Comparison of ENCODE assay signal across 8 cellular contexts in the genomic region with DNA sequence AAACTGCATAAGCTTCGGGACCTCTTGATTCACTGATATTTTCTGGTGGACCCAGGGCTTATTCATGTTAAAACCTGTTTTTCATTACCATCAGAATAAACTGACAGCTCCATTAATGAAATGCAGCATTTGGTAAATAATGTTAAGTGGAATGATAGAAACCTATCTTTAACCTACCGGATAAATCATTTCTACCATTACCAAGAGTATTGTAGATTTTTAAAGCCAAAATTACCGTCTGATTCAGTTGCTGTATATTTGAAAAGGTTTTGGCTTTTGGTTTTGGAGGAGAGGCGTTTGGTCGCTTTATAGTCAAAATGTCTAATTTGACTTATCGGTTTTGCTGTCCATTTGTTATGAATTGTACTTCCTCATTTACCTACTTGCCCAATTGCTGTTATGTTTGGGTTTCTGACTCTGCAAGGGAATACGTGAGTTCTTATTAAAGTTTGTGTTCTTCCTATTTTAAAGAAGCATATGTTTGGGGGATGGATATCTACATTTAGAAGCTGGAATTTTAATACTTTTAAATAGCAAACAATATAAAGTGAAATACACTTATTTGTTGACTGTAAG. TPM values are rescaled to one million over a fixed set of nuclear protein-coding genes. Genes with fewer than 3 reads are reported as not detected.
A peak's percentile ranks its signal among the peaks of the same experiment; 100 is the strongest.
DNase-seq lines count a peak whose midpoint lies in the region; ATAC-seq and TF ChIP-seq lines count a peak whose summit lies in the region.

No MANE protein-coding gene starts in this region.

- no peak for TF ChIP-seq EP300 in neural cell (conservative IDR thresholded peaks at IDR 0.05; ENCODE audit: poor library complexity, severe bottlenecking)

- H3K36me3 ChIP-seq in colonic mucosa, result no peaks in the 10 kb centered on the region
- H3K36me3 ChIP-seq in neural cell (ENCODE audit: insufficient read depth, low read length), result no peaks in the 10 kb centered on the region

- H3K9ac ChIP-seq in colonic mucosa (ENCODE audit: low read depth in 2 of 2, low read length in 2 of 2) (peak overlapping the region in 1 of 2 donors; percentile 80), neural cell (ENCODE audit: low read length) (peak overlapping the region; percentile 85)

- peak overlapping the region; percentile 31 for H3K4me2 ChIP-seq in neural cell (ENCODE audit: low read length)

- H3K79me2 ChIP-seq in neural cell (replicated peaks; ENCODE audit: insufficient read depth, low read length), result peaks cover 32% of the 10 kb centered on the region

- no peak for ATAC-seq in GM18517 (IDR thresholded peaks at IDR 0.05; ENCODE audit: unreplicated experiment)

- H3K27ac ChIP-seq in colonic mucosa (peak overlapping the region; percentile 72), neural cell (ENCODE audit: low read length) (no peak overlapping the region)

- intact Hi-C loops in colonic mucosa (cut with DNase I), result no loop called here

- H3K9me2 ChIP-seq in neural cell (ENCODE audit: insufficient read depth, low read length), result no peaks in the 10 kb centered on the region

- H3K9me3 ChIP-seq in colonic mucosa (no peaks in the 10 kb centered on the region), neural cell (ENCODE audit: low read length) (no peaks in the 10 kb centered on the region)

- no peak for TF ChIP-seq CTCF in colonic mucosa (IDR thresholded peaks at IDR 0.05)
- TF ChIP-seq CTCF in neural cell (IDR thresholded peaks at IDR 0.05; ENCODE audit: poor library complexity, severe bottlenecking), result no peak

- DNase-seq in GF-D8 (lab: John Stamatoyannopoulos, UW), result peak; percentile 51
- DNase-seq in NOMO-1 (lab: John Stamatoyannopoulos, UW; ENCODE audit: unreplicated experiment in 2 of 2), result peak; percentile 51 to 83
- DNase-seq in colonic mucosa, result no peak
- DNase-seq in globus pallidus (ENCODE audit: low spot score), result no peak
- DNase-seq in SHP77 (lab: John Stamatoyannopoulos, UW), result no peak
- DNase-seq in stimulated activated CD4-positive, alpha-beta T cell treated with anti-CD3 and anti-CD28 coated beads, Interleukin-2, amount 100 ng/mL, for 48 hours, result no peak

- H3F3A ChIP-seq in neural cell (ENCODE audit: insufficient read depth, low read length, poor library complexity, severe bottlenecking), result no peaks in the 10 kb centered on the region

- H4K20me1 ChIP-seq in neural cell (ENCODE audit: insufficient read depth), result no peaks in the 10 kb centered on the region

- H3K4me3 ChIP-seq in colonic mucosa (peak overlapping the region; percentile 39), neural cell (ENCODE audit: low read length) (peak overlapping the region; percentile 91)

- H3K4me1 ChIP-seq in colonic mucosa, result peaks cover 8% of the 10 kb centered on the region

- no peaks in the 10 kb centered on the region for H3K27me3 ChIP-seq in colonic mucosa
- H3K27me3 ChIP-seq in neural cell (ENCODE audit: insufficient read depth, low read depth, low read length), result no peaks in the 10 kb centered on the region

- no peak overlapping the region for H2AFZ ChIP-seq in neural cell (ENCODE audit: low read depth, low read length)

- TF ChIP-seq RAD21 in neural cell (conservative IDR thresholded peaks at IDR 0.05), result no peak

TF ChIP-seq in neural cell, 6 proteins besides CTCF, POLR2A, EP300 and RAD21:
- TF ChIP-seq POLR2AphosphoS5 (IDR thresholded peaks at IDR 0.05) (no peak), MXI1 (conservative IDR thresholded peaks at IDR 0.05; ENCODE audit: poor library complexity, severe bottlenecking) (no peak), SMC3 (conservative IDR thresholded peaks at IDR 0.05; ENCODE audit: poor library complexity) (no peak)
- TF ChIP-seq, protein P1, sequence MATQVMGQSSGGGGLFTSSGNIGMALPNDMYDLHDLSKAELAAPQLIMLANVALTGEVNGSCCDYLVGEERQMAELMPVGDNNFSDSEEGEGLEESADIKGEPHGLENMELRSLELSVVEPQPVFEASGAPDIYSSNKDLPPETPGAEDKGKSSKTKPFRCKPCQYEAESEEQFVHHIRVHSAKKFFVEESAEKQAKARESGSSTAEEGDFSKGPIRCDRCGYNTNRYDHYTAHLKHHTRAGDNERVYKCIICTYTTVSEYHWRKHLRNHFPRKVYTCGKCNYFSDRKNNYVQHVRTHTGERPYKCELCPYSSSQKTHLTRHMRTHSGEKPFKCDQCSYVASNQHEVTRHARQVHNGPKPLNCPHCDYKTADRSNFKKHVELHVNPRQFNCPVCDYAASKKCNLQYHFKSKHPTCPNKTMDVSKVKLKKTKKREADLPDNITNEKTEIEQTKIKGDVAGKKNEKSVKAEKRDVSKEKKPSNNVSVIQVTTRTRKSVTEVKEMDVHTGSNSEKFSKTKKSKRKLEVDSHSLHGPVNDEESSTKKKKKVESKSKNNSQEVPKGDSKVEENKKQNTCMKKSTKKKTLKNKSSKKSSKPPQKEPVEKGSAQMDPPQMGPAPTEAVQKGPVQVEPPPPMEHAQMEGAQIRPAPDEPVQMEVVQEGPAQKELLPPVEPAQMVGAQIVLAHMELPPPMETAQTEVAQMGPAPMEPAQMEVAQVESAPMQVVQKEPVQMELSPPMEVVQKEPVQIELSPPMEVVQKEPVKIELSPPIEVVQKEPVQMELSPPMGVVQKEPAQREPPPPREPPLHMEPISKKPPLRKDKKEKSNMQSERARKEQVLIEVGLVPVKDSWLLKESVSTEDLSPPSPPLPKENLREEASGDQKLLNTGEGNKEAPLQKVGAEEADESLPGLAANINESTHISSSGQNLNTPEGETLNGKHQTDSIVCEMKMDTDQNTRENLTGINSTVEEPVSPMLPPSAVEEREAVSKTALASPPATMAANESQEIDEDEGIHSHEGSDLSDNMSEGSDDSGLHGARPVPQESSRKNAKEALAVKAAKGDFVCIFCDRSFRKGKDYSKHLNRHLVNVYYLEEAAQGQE (IDR thresholded peaks at IDR 0.05; ENCODE audit: borderline replicate concordance), result no peak

RNA-seq across cellular contexts. Expression of gene CUL3, which starts 1.1 kb away (rescaled TPM):
- 10 to 100 TPM; 83.9 to 88.3 TPM for total RNA-seq in colonic mucosa
- 47.3 and 53.9 TPM in 2 replicates for polyA plus RNA-seq in neural cell
- 110 and 130 TPM in 2 replicates for polyA minus RNA-seq in neural cell

Comparison
In these comparisons a context has a peak if more than half of its experiments do, and no peak if none do; other contexts are left out.
1. DNase-seq: peak in GF-D8 (single experiment) and NOMO-1 (2 of 2); none in colonic mucosa (single experiment), globus pallidus (single experiment), SHP77 (0 of 2) and stimulated activated CD4-positive, alpha-beta T cell treated with anti-CD3 and anti-CD28 coated beads, Interleukin-2, amount 100 ng/mL, for 48 hours (0 of 2).